21 cellular contexts compared by ENCODE assay signal in the genomic region with DNA sequence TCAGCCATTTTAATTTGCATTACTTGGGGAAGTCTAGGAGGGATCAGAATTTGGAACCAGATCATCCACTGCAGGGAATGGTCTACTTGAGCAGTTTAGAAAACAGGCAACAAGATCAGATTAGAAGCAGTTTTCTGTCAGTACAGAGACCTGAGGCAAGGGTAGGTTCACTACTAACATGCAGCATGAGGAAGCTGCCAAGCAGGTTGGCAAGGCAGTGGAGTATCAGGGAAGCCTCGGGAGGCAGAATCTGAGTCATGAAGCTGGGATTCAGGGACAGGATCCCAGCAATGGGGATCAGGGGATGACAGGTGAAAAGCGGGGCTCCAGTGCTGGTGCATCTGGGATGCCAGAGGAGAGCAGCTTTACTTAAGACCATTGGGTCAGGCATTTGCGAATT. TPM values are rescaled to one million over a fixed set of nuclear protein-coding genes. Genes with fewer than 3 reads are reported as not detected.
"Had no signal": no experiment of that assay in that cellular context is flagged by ENCODE, and none has a peak within 500 bp of the region (broad histone marks: within the 10 kb centered on the region; RNA-seq: fewer than 3 reads in every experiment).

No MANE protein-coding gene starts in this region.

- H3K9me3 ChIP-seq: gastroesophageal sphincter, sigmoid colon, stomach, thoracic aorta had no signal

- H3K4me3 ChIP-seq: coronary artery, gastroesophageal sphincter, lung, sigmoid colon, skin epidermis, stomach, thoracic aorta had no signal

- DNase-seq: effector CD4-positive, alpha-beta T cell; endodermal cell; immature natural killer cell; left cardiac atrium; left ventricle myocardium superior; mesenchymal stem cell; midbrain; naive B cell; nephron progenitor cell; sigmoid colon; stimulated activated CD4-positive, alpha-beta T cell treated with anti-CD3 and anti-CD28 coated beads, Interleukin-2, amount 100 ng/mL, for 24 hours; stimulated activated naive CD4-positive, alpha-beta T cell; stomach; trophoblast cell had no signal

- H3K36me3 ChIP-seq: gastroesophageal sphincter, sigmoid colon, stomach, thoracic aorta had no signal

- H3K4me1 ChIP-seq: gastroesophageal sphincter, sigmoid colon, stomach had no signal

- ATAC-seq: gastroesophageal sphincter, left cardiac atrium, left ventricle myocardium superior had no signal

- H3K27me3 ChIP-seq: gastroesophageal sphincter, sigmoid colon, stomach had no signal

- H3K27ac ChIP-seq: coronary artery, gastroesophageal sphincter, sigmoid colon, skin epidermis, stomach, thoracic aorta had no signal

RNA-seq across cellular contexts. Expression of a gene that starts 28.1 kb away (rescaled TPM):
- total RNA-seq: endothelial cell of umbilical vein, fibroblast of villous mesenchyme had no signal
- polyA plus RNA-seq: immature natural killer cell had no signal
